1 cellular context compared by ENCODE assay signal in the genomic region with DNA sequence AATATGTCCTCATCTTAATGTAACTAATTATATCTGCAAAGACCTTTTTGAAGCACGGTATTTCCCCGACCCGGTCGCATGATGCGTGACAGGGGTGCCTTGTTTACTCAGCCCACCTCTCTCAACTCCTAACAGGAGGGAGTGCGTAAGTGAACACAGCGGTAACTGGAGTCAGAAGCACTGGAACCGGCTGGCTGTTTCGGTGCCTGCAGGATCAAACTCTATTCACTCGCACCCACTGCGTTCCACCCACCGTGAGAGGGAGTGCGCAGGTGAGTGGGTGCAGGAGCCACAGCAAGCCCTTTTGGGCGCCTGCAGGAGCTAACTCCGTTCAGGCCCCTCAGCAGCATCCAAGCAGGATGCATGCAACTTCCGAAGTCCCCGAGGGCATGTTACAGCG.
TF ChIP-seq lines count a peak whose summit lies in the region.

No MANE protein-coding gene starts in this region.

TF ChIP-seq in H1, 55 proteins besides CTCF, POLR2A, EP300 and RAD21:
- TF ChIP-seq EZH2 (IDR thresholded peaks at IDR 0.05; ENCODE audit: low read depth, low read length, severe bottlenecking) = no peak
- TF ChIP-seq, protein P1, sequence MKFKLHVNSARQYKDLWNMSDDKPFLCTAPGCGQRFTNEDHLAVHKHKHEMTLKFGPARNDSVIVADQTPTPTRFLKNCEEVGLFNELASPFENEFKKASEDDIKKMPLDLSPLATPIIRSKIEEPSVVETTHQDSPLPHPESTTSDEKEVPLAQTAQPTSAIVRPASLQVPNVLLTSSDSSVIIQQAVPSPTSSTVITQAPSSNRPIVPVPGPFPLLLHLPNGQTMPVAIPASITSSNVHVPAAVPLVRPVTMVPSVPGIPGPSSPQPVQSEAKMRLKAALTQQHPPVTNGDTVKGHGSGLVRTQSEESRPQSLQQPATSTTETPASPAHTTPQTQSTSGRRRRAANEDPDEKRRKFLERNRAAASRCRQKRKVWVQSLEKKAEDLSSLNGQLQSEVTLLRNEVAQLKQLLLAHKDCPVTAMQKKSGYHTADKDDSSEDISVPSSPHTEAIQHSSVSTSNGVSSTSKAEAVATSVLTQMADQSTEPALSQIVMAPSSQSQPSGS (IDR thresholded peaks at IDR 0.05; ENCODE audit: low read length) = no peak
- TF ChIP-seq SRF (IDR thresholded peaks at IDR 0.05; ENCODE audit: low read depth, low read length) = no peak
- TF ChIP-seq RNF2 (IDR thresholded peaks at IDR 0.05; ENCODE audit: borderline replicate concordance, low read depth, low read length, missing control alignments, poor library complexity, severe bottlenecking) = no peak
- TF ChIP-seq, protein P2, sequence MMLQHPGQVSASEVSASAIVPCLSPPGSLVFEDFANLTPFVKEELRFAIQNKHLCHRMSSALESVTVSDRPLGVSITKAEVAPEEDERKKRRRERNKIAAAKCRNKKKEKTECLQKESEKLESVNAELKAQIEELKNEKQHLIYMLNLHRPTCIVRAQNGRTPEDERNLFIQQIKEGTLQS (IDR thresholded peaks at IDR 0.05; ENCODE audit: insufficient read depth, low read depth, low read length) = no peak
- no peak for TF ChIP-seq BCL11A (IDR thresholded peaks at IDR 0.05; ENCODE audit: low read depth in 2 of 2, low read length in 2 of 2)
- TF ChIP-seq HDAC2 (IDR thresholded peaks at IDR 0.05; ENCODE audit: borderline replicate concordance in 1 of 2, low read depth in 2 of 2, low read length in 2 of 2) = no peak
- TF ChIP-seq NANOG (IDR thresholded peaks at IDR 0.05; ENCODE audit: insufficient read depth, low read depth, low read length, poor library complexity, severe bottlenecking) = no peak
- no peak for TF ChIP-seq CREB1 (IDR thresholded peaks at IDR 0.05)
